ENCODE assay signal across 20 cellular contexts in genomic region chr2:237309011-237309410, GRCh38.
DNase-seq lines count a peak whose midpoint lies in the region; ATAC-seq and TF ChIP-seq lines count a peak whose summit lies in the region.
"Had no signal": no experiment of that assay in that cellular context is flagged by ENCODE, and none has a peak within 500 bp of the region (broad histone marks: within the 10 kb centered on the region; RNA-seq: fewer than 3 reads in every experiment).

No MANE protein-coding gene starts in this region.

- peaks cover 3% of the 10 kb centered on the region for H3K36me3 Mint-ChIP-seq in osteocyte (ENCODE audit: unreplicated experiment)
- H3K36me3 Mint-ChIP-seq in stimulated activated naive B cell treated with anti-CD40 and anti-IgM and Interleukin-4, amounts not matched to agents 10 μg/mL and 1 μg/mL and 100 μg/mL, for 72 hours: no peaks in the 10 kb centered on the region
- peaks cover 5% of the 10 kb centered on the region; the same call in 2 of the 3 replicates for H3K36me3 Mint-ChIP-seq in GM23338 (ENCODE audit: low read depth)

- no peaks in the 10 kb centered on the region for H3K9me3 ChIP-seq in adipocyte (ENCODE audit: control insufficient read depth, low read length)
- H3K9me3 ChIP-seq in tibial artery: no peaks in the 10 kb centered on the region
- H3K9me3 ChIP-seq: lower lobe of right lung had no signal

- H4K20me1 ChIP-seq in GM23338 (replicated peaks; ENCODE audit: insufficient read depth): no peaks in the 10 kb centered on the region

- DNase-seq in adipocyte (ENCODE audit: low read depth): peak; percentile 37
- DNase-seq in fibroblast of the aortic adventitia (ENCODE audit: low read depth): peak; percentile 54
- no peak for DNase-seq in osteocyte (ENCODE audit: extremely low spot score, unreplicated experiment)
- DNase-seq in tibial artery: no peak
- DNase-seq in activated CD8-positive, alpha-beta memory T cell treated with anti-CD3 and anti-CD28 coated beads, Interleukin-2, amount 50 U/mL, for 4 hours: no peak
- DNase-seq in stimulated activated naive B cell treated with anti-CD40 and anti-IgM and Interleukin-4, amounts not matched to agents 10 μg/mL and 1 μg/mL and 100 μg/mL, for 72 hours: no peak
- DNase-seq in GM23338 (ENCODE audit: low spot score): no peak
- DNase-seq: activated CD4-positive, CD25-positive, alpha-beta regulatory T cell; activated naive CD8-positive, alpha-beta T cell treated with anti-CD3 and anti-CD28 coated beads, Interleukin-2, amount 50 U/mL, for 24 hours; BE2C; cerebellar nuclear complex; foreskin melanocyte; lower lobe of right lung; NCI-H187 treated with DMSO at 0.1 percent for 48 hours; NCI-H510A treated with DMSO at 0.1 percent for 48 hours; SHP77 treated with DMSO at 0.1 percent for 48 hours; stimulated activated CD4-positive, alpha-beta T cell treated with anti-CD3 and anti-CD28 coated beads, Interleukin-2, amount 100 ng/mL, for 24 hours had no signal

- no peaks in the 10 kb centered on the region for H3K27me3 Mint-ChIP-seq in osteocyte (ENCODE audit: unreplicated experiment)
- H3K27me3 Mint-ChIP-seq in stimulated activated naive B cell treated with anti-CD40 and anti-IgM and Interleukin-4, amounts not matched to agents 10 μg/mL and 1 μg/mL and 100 μg/mL, for 72 hours: peaks cover 13 to 26% of the 10 kb centered on the region in 2 donors
- no peaks in the 10 kb centered on the region for H3K27me3 Mint-ChIP-seq in GM23338 (ENCODE audit: insufficient read depth, low read depth, poor library complexity)

- H3K4me3 ChIP-seq in adipocyte (ENCODE audit: low read length): peak overlapping the region; percentile 4
- H3K4me3 ChIP-seq in fibroblast of the aortic adventitia (ENCODE audit: low read depth, low read length): no peak overlapping the region
- H3K4me3 ChIP-seq in tibial artery: no peak overlapping the region
- no peak overlapping the region for H3K4me3 ChIP-seq in GM23338
- H3K4me3 ChIP-seq: lower lobe of right lung had no signal

- no peak for ATAC-seq in HG03469 (IDR thresholded peaks at IDR 0.05; ENCODE audit: unreplicated experiment)
- ATAC-seq in stimulated activated naive B cell treated with anti-CD40 and anti-IgM and Interleukin-4, amounts not matched to agents 10 μg/mL and 1 μg/mL and 100 μg/mL, for 72 hours (replicated peaks): no peak
- ATAC-seq in GM23338: no peak
- ATAC-seq: activated naive CD8-positive, alpha-beta T cell treated with anti-CD3 and anti-CD28 coated beads, Interleukin-2, amount 50 U/mL, for 24 hours; activated T-helper 17 cell treated with anti-CD3 and anti-CD28 coated beads, Interleukin-2, amount 50 U/mL, for 72 hours had no signal

- no peak overlapping the region for H3K4me2 ChIP-seq in GM23338

- peaks cover 6% of the 10 kb centered on the region for H3K9me3 Mint-ChIP-seq in osteocyte (ENCODE audit: unreplicated experiment)
- peaks cover 6 to 7% of the 10 kb centered on the region in 2 donors for H3K9me3 Mint-ChIP-seq in stimulated activated naive B cell treated with anti-CD40 and anti-IgM and Interleukin-4, amounts not matched to agents 10 μg/mL and 1 μg/mL and 100 μg/mL, for 72 hours
- H3K9me3 Mint-ChIP-seq in GM23338: peaks cover 10% of the 10 kb centered on the region
- H3K9me3 Mint-ChIP-seq: activated T-helper 17 cell treated with anti-CD3 and anti-CD28 coated beads, Interleukin-2, amount 50 U/mL, for 72 hours; T-helper 2 cell treated with Interferon-gamma antibody and Interleukin-4, amounts not matched to agents 5 μg/mL and 100 μg/mL, for 36 hours had no signal

- peak overlapping the region; percentile 94 to 98 for H3K27ac ChIP-seq in tibial artery
- H3K27ac ChIP-seq in GM23338 (ENCODE audit: low read depth): no peak overlapping the region
- H3K27ac ChIP-seq: lower lobe of right lung had no signal

- H3K9me2 ChIP-seq in GM23338 (ENCODE audit: insufficient read depth): 0 out of 2 replicates have a peak, but pooled peaks cover 7% of the 10 kb centered on the region

- H3K36me3 ChIP-seq in adipocyte (ENCODE audit: control insufficient read depth, insufficient read depth, low read length, severe bottlenecking) (no peaks in the 10 kb centered on the region), tibial artery (no peaks in the 10 kb centered on the region), GM23338 (ENCODE audit: insufficient read depth) (no peaks in the 10 kb centered on the region)
- H3K36me3 ChIP-seq: BE2C, lower lobe of right lung had no signal

- peaks cover 59% of the 10 kb centered on the region for H3K4me1 ChIP-seq in adipocyte (ENCODE audit: control insufficient read depth, insufficient read depth, low read length)
- peaks cover 0 to 66% (median 30%) of the 10 kb centered on the region in 4 donors for H3K4me1 ChIP-seq in tibial artery
- H3K4me1 ChIP-seq in GM23338 (ENCODE audit: insufficient read depth): no peaks in the 10 kb centered on the region
- H3K4me1 ChIP-seq: lower lobe of right lung had no signal

- TF ChIP-seq CTCF in fibroblast of the aortic adventitia (IDR thresholded peaks at IDR 0.05; ENCODE audit: insufficient read depth, low read length) (no peak), osteocyte (IDR thresholded peaks at IDR 0.05) (no peak), tibial artery (IDR thresholded peaks at IDR 0.05) (no peak), GM23338 (conservative IDR thresholded peaks at IDR 0.05; ENCODE audit: low read depth in 2 of 2) (no peak)

- H3K27ac Mint-ChIP-seq in osteocyte (ENCODE audit: unreplicated experiment) (peak overlapping the region; percentile 39), GM23338 (no peak overlapping the region)
- H3K27ac Mint-ChIP-seq in stimulated activated naive B cell treated with anti-CD40 and anti-IgM and Interleukin-4, amounts not matched to agents 10 μg/mL and 1 μg/mL and 100 μg/mL, for 72 hours: no peak overlapping the region
- H3K27ac Mint-ChIP-seq: activated naive CD8-positive, alpha-beta T cell treated with anti-CD3 and anti-CD28 coated beads, Interleukin-2, amount 50 U/mL, for 24 hours; activated T-helper 17 cell treated with anti-CD3 and anti-CD28 coated beads, Interleukin-2, amount 50 U/mL, for 72 hours; T-helper 2 cell treated with Interferon-gamma antibody and Interleukin-4, amounts not matched to agents 5 μg/mL and 100 μg/mL, for 36 hours had no signal

- intact Hi-C loops in tibial artery (cut with DNase I; ENCODE audit: low total_unique reads): no loop called here

- H3K27me3 ChIP-seq in adipocyte (replicated peaks; ENCODE audit: control insufficient read depth, insufficient read depth, low read length) (no peaks in the 10 kb centered on the region), tibial artery (no peaks in the 10 kb centered on the region), GM23338 (ENCODE audit: insufficient read depth) (no peaks in the 10 kb centered on the region)
- H3K27me3 ChIP-seq: BE2C had no signal

- peak overlapping the region; percentile 70 for H3K9ac ChIP-seq in adipocyte (ENCODE audit: low read length)

- H3K4me3 Mint-ChIP-seq in osteocyte (ENCODE audit: unreplicated experiment) (no peak overlapping the region), GM23338 (no peak overlapping the region)
- no peak overlapping the region for H3K4me3 Mint-ChIP-seq in stimulated activated naive B cell treated with anti-CD40 and anti-IgM and Interleukin-4, amounts not matched to agents 10 μg/mL and 1 μg/mL and 100 μg/mL, for 72 hours
- H3K4me3 Mint-ChIP-seq: activated naive CD8-positive, alpha-beta T cell treated with anti-CD3 and anti-CD28 coated beads, Interleukin-2, amount 50 U/mL, for 24 hours; activated T-helper 17 cell treated with anti-CD3 and anti-CD28 coated beads, Interleukin-2, amount 50 U/mL, for 72 hours; T-helper 2 cell treated with Interferon-gamma antibody and Interleukin-4, amounts not matched to agents 5 μg/mL and 100 μg/mL, for 36 hours had no signal

- no peak overlapping the region for H2AFZ ChIP-seq in GM23338

- no peaks in the 10 kb centered on the region for H3F3A ChIP-seq in GM23338 (replicated peaks; ENCODE audit: low read depth)

- H3K79me2 ChIP-seq in GM23338 (replicated peaks; ENCODE audit: insufficient read depth): no peaks in the 10 kb centered on the region

- peaks cover 57% of the 10 kb centered on the region for H3K4me1 Mint-ChIP-seq in osteocyte (ENCODE audit: unreplicated experiment)
- H3K4me1 Mint-ChIP-seq in stimulated activated naive B cell treated with anti-CD40 and anti-IgM and Interleukin-4, amounts not matched to agents 10 μg/mL and 1 μg/mL and 100 μg/mL, for 72 hours: no peaks in the 10 kb centered on the region
- no peaks in the 10 kb centered on the region; the same call in 2 of the 3 replicates for H3K4me1 Mint-ChIP-seq in GM23338
- H3K4me1 Mint-ChIP-seq: activated naive CD8-positive, alpha-beta T cell treated with anti-CD3 and anti-CD28 coated beads, Interleukin-2, amount 50 U/mL, for 24 hours; activated T-helper 17 cell treated with anti-CD3 and anti-CD28 coated beads, Interleukin-2, amount 50 U/mL, for 72 hours had no signal

TF ChIP-seq in GM23338, 12 proteins besides CTCF, POLR2A, EP300 and RAD21 (continues in another document):
- TF ChIP-seq EZH2 (IDR thresholded peaks at IDR 0.05; ENCODE audit: low read depth, unreplicated experiment): no peak

Comparison
In these comparisons a context has a peak if more than half of its experiments do, and no peak if none do; other contexts are left out.
1. DNase-seq: peak in adipocyte (single experiment) and fibroblast of the aortic adventitia (single experiment); none in osteocyte (single experiment), tibial artery (0 of 2), activated CD8-positive, alpha-beta memory T cell treated with anti-CD3 and anti-CD28 coated beads, Interleukin-2, amount 50 U/mL, for 4 hours (single experiment), stimulated activated naive B cell treated with anti-CD40 and anti-IgM and Interleukin-4, amounts not matched to agents 10 μg/mL and 1 μg/mL and 100 μg/mL, for 72 hours (single experiment) and GM23338 (single experiment).